15 cellular contexts compared by ENCODE assay signal in genomic region chr4:168384437-168385141, GRCh38.
A peak's percentile ranks its signal among the peaks of the same experiment; 100 is the strongest.
DNase-seq lines count a peak whose midpoint lies in the region; ATAC-seq, FAIRE-seq and TF ChIP-seq lines count a peak whose summit lies in the region.
"Had no signal": no experiment of that assay in that cellular context is flagged by ENCODE, and none has a peak within 500 bp of the region (broad histone marks: within the 10 kb centered on the region; RNA-seq: fewer than 3 reads in every experiment).

No MANE protein-coding gene starts in this region.

- H3K4me3 ChIP-seq in astrocyte (ENCODE audit: insufficient read depth, low read depth, low read length) (no peak overlapping the region), hepatocyte (no peak overlapping the region)
- H3K4me3 ChIP-seq: upper lobe of right lung had no signal

- no peaks in the 10 kb centered on the region for H3K9me2 ChIP-seq in hepatocyte (replicated peaks; ENCODE audit: insufficient read depth)

- no peaks in the 10 kb centered on the region for H3K79me2 ChIP-seq in astrocyte (ENCODE audit: insufficient read depth, low read length)
- H3K79me2 ChIP-seq in hepatocyte, result no peaks in the 10 kb centered on the region

- 53% methylated on average over 5 of the region's 5 CpGs for WGBS in hepatocyte (ENCODE audit: low lambda C conversion rate, missing lambda C conversion rate)

- peaks cover 10% of the 10 kb centered on the region for H3K4me1 ChIP-seq in astrocyte (ENCODE audit: insufficient read depth, low read length)
- H3K4me1 ChIP-seq in hepatocyte (ENCODE audit: insufficient read depth), result peaks cover 3% of the 10 kb centered on the region
- H3K4me1 ChIP-seq: upper lobe of right lung had no signal

- H3K4me3 Mint-ChIP-seq in astrocyte (ENCODE audit: unreplicated experiment), result no peak overlapping the region

- H3K36me3 ChIP-seq in astrocyte (ENCODE audit: insufficient read depth, low read length), result no peaks in the 10 kb centered on the region
- H3K36me3 ChIP-seq in hepatocyte (replicated peaks; ENCODE audit: insufficient read depth, low read depth), result no peaks in the 10 kb centered on the region

- in situ Hi-C loops in KBM-7 (cut with MboI; ENCODE audit: low pct_unique_long_range_greater_than_20kb, low sequenced_read_pairs), result no loop called here

- H3K27me3 ChIP-seq in astrocyte (ENCODE audit: insufficient read depth, low read length) (no peaks in the 10 kb centered on the region), hepatocyte (no peaks in the 10 kb centered on the region)
- H3K27me3 ChIP-seq: upper lobe of right lung had no signal

- H3K27ac ChIP-seq in astrocyte (ENCODE audit: low read depth, low read length) (no peak overlapping the region), hepatocyte (no peak overlapping the region)
- H3K27ac ChIP-seq: upper lobe of right lung had no signal

- DNase-seq in COLO829 (ENCODE audit: low spot score), result peak; percentile 58
- DNase-seq in HuH-7.5 (ENCODE audit: low spot score), result peak; percentile 3
- DNase-seq in astrocyte (ENCODE audit: low read depth), result peak; percentile 25
- peak; percentile 46 for DNase-seq in hepatocyte (ENCODE audit: low spot score)
- DNase-seq in posterior cingulate gyrus, result no peak
- no peak for DNase-seq in head of caudate nucleus
- no peak for DNase-seq in KBM-7
- DNase-seq: anterior cingulate cortex, cortex of kidney, kidney glomerular epithelial cell, occipital lobe, PC-3, upper lobe of right lung had no signal

- H4K20me1 ChIP-seq in astrocyte (ENCODE audit: insufficient read depth, low read length) (no peaks in the 10 kb centered on the region), hepatocyte (ENCODE audit: insufficient read depth, poor library complexity, severe bottlenecking) (no peaks in the 10 kb centered on the region)

- no peaks in the 10 kb centered on the region for H3K9me3 ChIP-seq in astrocyte (ENCODE audit: insufficient read depth, low read depth, low read length)
- H3K9me3 ChIP-seq in hepatocyte (ENCODE audit: low read depth), result no peaks in the 10 kb centered on the region
- H3K9me3 ChIP-seq: upper lobe of right lung had no signal

- peaks cover 48% of the 10 kb centered on the region for H3K36me3 Mint-ChIP-seq in astrocyte (ENCODE audit: low read depth, unreplicated experiment)

- H3K4me2 ChIP-seq in astrocyte (ENCODE audit: low read length), result no peak overlapping the region
- H3K4me2 ChIP-seq in hepatocyte, result no peak overlapping the region

- H3K9me3 Mint-ChIP-seq in astrocyte (ENCODE audit: unreplicated experiment), result no peaks in the 10 kb centered on the region

- no peak overlapping the region for H3K9ac ChIP-seq in astrocyte (ENCODE audit: low read length)

- no peak for ATAC-seq in HG03439 (IDR thresholded peaks at IDR 0.05; ENCODE audit: unreplicated experiment)
- ATAC-seq: PC-3, upper lobe of right lung had no signal

- H3K27me3 Mint-ChIP-seq in astrocyte (ENCODE audit: low read depth, unreplicated experiment), result no peaks in the 10 kb centered on the region

- peak; percentile 71 for FAIRE-seq in astrocyte (lab: Jason Lieb, UNC)
- FAIRE-seq: G401.6 had no signal

- intact Hi-C loops in posterior cingulate gyrus (cut with DNase I) (no loop called here), head of caudate nucleus (cut with DNase I) (no loop called here)

- peaks cover 25% of the 10 kb centered on the region for H3K4me1 Mint-ChIP-seq in astrocyte (ENCODE audit: low read depth, unreplicated experiment)

- no peak overlapping the region for H2AFZ ChIP-seq in astrocyte (ENCODE audit: low read depth, low read length)
- no peak overlapping the region for H2AFZ ChIP-seq in hepatocyte

- TF ChIP-seq CTCF in astrocyte (IDR thresholded peaks at IDR 0.05; ENCODE audit: insufficient read depth, low read depth, low read length), result no peak
- no peak for TF ChIP-seq CTCF in hepatocyte (IDR thresholded peaks at IDR 0.05; ENCODE audit: poor library complexity)

- peak overlapping the region; percentile 62 for H3K27ac Mint-ChIP-seq in astrocyte (ENCODE audit: unreplicated experiment)

Comparison
In these comparisons a context has a peak if more than half of its experiments do, and no peak if none do; other contexts are left out.
1. DNase-seq: peak in COLO829 (single experiment), HuH-7.5 (single experiment), astrocyte (single experiment) and hepatocyte (single experiment); none in posterior cingulate gyrus (0 of 10), head of caudate nucleus (0 of 42) and KBM-7 (single experiment).